In the genomic region with DNA sequence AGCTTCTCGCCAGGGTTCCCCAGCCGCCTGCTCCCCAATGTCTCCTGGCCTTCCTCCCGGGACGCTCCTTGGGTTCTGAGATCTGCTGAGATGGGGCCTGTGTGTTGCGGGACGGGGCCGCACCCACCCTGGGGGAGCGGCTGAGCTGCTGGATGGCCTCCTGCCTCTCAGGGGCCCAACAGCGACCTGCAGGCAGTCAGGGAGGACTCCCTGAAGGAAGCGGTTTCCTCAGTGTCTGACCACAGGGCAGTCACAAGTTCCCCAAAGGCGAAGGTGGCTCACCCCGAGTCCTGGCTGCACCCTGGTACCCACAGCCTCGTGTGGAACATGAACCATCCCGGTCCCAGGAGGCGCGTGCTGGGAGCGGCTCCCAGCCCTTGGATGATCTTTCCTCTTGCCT, we compare ENCODE assay signal across 21 cellular contexts. TPM values are rescaled to one million over a fixed set of nuclear protein-coding genes. Genes with fewer than 3 reads are reported as not detected.
DNase-seq lines count a peak whose midpoint lies in the region; ATAC-seq, FAIRE-seq and TF ChIP-seq lines count a peak whose summit lies in the region.
"Had no signal": no experiment of that assay in that cellular context is flagged by ENCODE, and none has a peak within 500 bp of the region (broad histone marks: within the 10 kb centered on the region; RNA-seq: fewer than 3 reads in every experiment).

No MANE protein-coding gene starts in this region.

- H3K36me3 Mint-ChIP-seq in activated CD4-positive, alpha-beta T cell treated with anti-CD3 and anti-CD28 coated beads for 36 hours (ENCODE audit: low read depth), result no peaks in the 10 kb centered on the region
- H3K36me3 Mint-ChIP-seq: CD4-positive, alpha-beta memory T cell had no signal

- H3K4me2 ChIP-seq in BLaER1 treated with 17β-estradiol and CSF1 and Interleukin-3, amounts not matched to agents 10 nM and 100 nM, result peak overlapping the region in 10 of 11 experiments; percentile 63 to 96 (median 87); a peak in 20 of 22 replicates
- no peak overlapping the region for H3K4me2 ChIP-seq in K562 (ENCODE audit: insufficient read depth, low read length)
- H3K4me2 ChIP-seq in GM23248 (ENCODE audit: unreplicated experiment), result no peak overlapping the region

- ATAC-seq in K562 (no peak), left lung (no peak)
- no peak for ATAC-seq in activated CD4-positive, alpha-beta T cell treated with anti-CD3 and anti-CD28 coated beads for 36 hours

- no peak overlapping the region for H3K4me3 ChIP-seq in BLaER1 treated with 17β-estradiol and CSF1 and Interleukin-3, amounts not matched to agents 10 nM and 100 nM
- no peak overlapping the region for H3K4me3 ChIP-seq in K562
- no peak overlapping the region for H3K4me3 ChIP-seq in GM23248
- H3K4me3 ChIP-seq in HAP-1, result no peak overlapping the region
- H3K4me3 ChIP-seq in left lung, result no peak overlapping the region

- TF ChIP-seq EP300 in K562 (IDR thresholded peaks at IDR 0.05; ENCODE audit: low read length), result no peak

- intact Hi-C loops in K562 (cut with micrococcal nuclease) (no loop called here), left lung (cut with DNase I) (no loop called here)
- intact Hi-C loops in activated CD4-positive, alpha-beta T cell treated with anti-CD3 and anti-CD28 coated beads for 36 hours (cut with DNase I, micrococcal nuclease), result no loop called here

- DNase-seq in MV-4-11 (lab: John Stamatoyannopoulos, UW) (peak; percentile 0), K562 (ENCODE audit: extremely low read depth in 1 of 4, low spot score in 3 of 4) (no peak), substantia nigra (lab: John Stamatoyannopoulos, UW) (no peak), GM23248 (no peak), HAP-1 (ENCODE audit: low spot score in 2 of 2) (no peak), left lung (no peak)
- no peak for DNase-seq in activated CD4-positive, alpha-beta T cell treated with anti-CD3 and anti-CD28 coated beads for 36 hours
- DNase-seq: Calu3; CD4-positive, alpha-beta memory T cell; COR-L47; DMS53; DMS79 treated with DMSO at 0.1 percent for 48 hours; GOT3; HCEC 1CT had no signal

- H3K9me2 ChIP-seq in GM23248 (ENCODE audit: insufficient read depth), result no peaks in the 10 kb centered on the region

- no peaks in the 10 kb centered on the region for H3K9me3 ChIP-seq in BLaER1 treated with 17β-estradiol and CSF1 and Interleukin-3, amounts not matched to agents 10 nM and 100 nM (replicated peaks in 1 of 11)
- H3K9me3 ChIP-seq in K562 (replicated peaks; ENCODE audit: control insufficient read depth, insufficient read depth, low read depth, low read length) (no peaks in the 10 kb centered on the region), GM23248 (ENCODE audit: low read depth) (no peaks in the 10 kb centered on the region), HAP-1 (no peaks in the 10 kb centered on the region), left lung (no peaks in the 10 kb centered on the region)

- BruUV-seq in K562 (replicated peaks; lab: Mats Ljungman, UMichigan), result no TSS peak

- WGBS in K562 (ENCODE audit: insufficient coverage, low coverage, missing lambda C conversion rate), result 1% methylated on average over 17 of the region's 17 CpGs
- 72 to 75% methylated on average over 17 of the region's 17 CpGs for WGBS in GM23248 (ENCODE audit: low coverage in 1 of 2, low lambda C conversion rate in 2 of 2, missing lambda C conversion rate in 2 of 2), 2 experiments

- no peak for FAIRE-seq in K562 (lab: Jason Lieb, UNC)
- FAIRE-seq: GM12892, GM19239, H54 had no signal

- no peak overlapping the region for H3K4me3 Mint-ChIP-seq in activated CD4-positive, alpha-beta T cell treated with anti-CD3 and anti-CD28 coated beads for 36 hours
- H3K4me3 Mint-ChIP-seq: B cell; CD4-positive, alpha-beta memory T cell had no signal

- in situ Hi-C loops in K562 (cut with MboI), result no loop called here
- in situ Hi-C loops in GM23248 (cut with MboI), result no loop called here
- in situ Hi-C loops in HAP-1 (cut with MboI; ENCODE audit: low sequenced_read_pairs), result no loop called here

- no peak overlapping the region for H3K27ac Mint-ChIP-seq in activated CD4-positive, alpha-beta T cell treated with anti-CD3 and anti-CD28 coated beads for 36 hours
- H3K27ac Mint-ChIP-seq: B cell; CD4-positive, alpha-beta memory T cell had no signal

- H3K4me1 Mint-ChIP-seq in activated CD4-positive, alpha-beta T cell treated with anti-CD3 and anti-CD28 coated beads for 36 hours, result no peaks in the 10 kb centered on the region
- H3K4me1 Mint-ChIP-seq: B cell; CD4-positive, alpha-beta memory T cell had no signal

- H3K79me2 ChIP-seq in K562 (ENCODE audit: control insufficient read depth, insufficient read depth, low read length) (no peaks in the 10 kb centered on the region), GM23248 (ENCODE audit: insufficient read depth) (no peaks in the 10 kb centered on the region)

- H3K9me1 ChIP-seq in K562 (ENCODE audit: control insufficient read depth, insufficient read depth, low read length), result no peaks in the 10 kb centered on the region

- H3F3A ChIP-seq in GM23248 (ENCODE audit: insufficient read depth), result no peaks in the 10 kb centered on the region

- TF ChIP-seq CTCF in K562 (IDR thresholded peaks at IDR 0.05 in 2 of 3, conservative IDR thresholded peaks at IDR 0.05 in 1 of 3; ENCODE audit: insufficient read depth in 2 of 3, low read depth in 1 of 3, low read length in 3 of 3), result no peak
- TF ChIP-seq CTCF in left lung (IDR thresholded peaks at IDR 0.05), result no peak

- no peaks in the 10 kb centered on the region for H3K36me3 ChIP-seq in BLaER1 treated with 17β-estradiol and CSF1 and Interleukin-3, amounts not matched to agents 10 nM and 100 nM
- H3K36me3 ChIP-seq in K562 (ENCODE audit: control insufficient read depth, insufficient read depth, low read length), result no peaks in the 10 kb centered on the region
- no peaks in the 10 kb centered on the region for H3K36me3 ChIP-seq in GM23248 (ENCODE audit: low read depth)
- no peaks in the 10 kb centered on the region for H3K36me3 ChIP-seq in HAP-1 (replicated peaks)
- no peaks in the 10 kb centered on the region for H3K36me3 ChIP-seq in left lung

- H4K20me1 ChIP-seq in BLaER1 treated with 17β-estradiol and CSF1 and Interleukin-3, amounts not matched to agents 10 nM and 100 nM, result peaks cover 0 to 86% (median 6%) of the 10 kb centered on the region in 11 experiments; a peak in 13 of 22 replicates
- peaks cover 7% of the 10 kb centered on the region; the same call in 1 of the 2 replicates for H4K20me1 ChIP-seq in K562 (replicated peaks; ENCODE audit: control insufficient read depth, insufficient read depth, low read length)
- H4K20me1 ChIP-seq in GM23248 (ENCODE audit: insufficient read depth), result no peaks in the 10 kb centered on the region

- CTCF ChIA-PET in K562 (lab: Yijun Ruan, JAX; ENCODE audit: low intra/inter-chr PET ratio), result no interaction called here
- CTCF ChIA-PET in activated CD4-positive, alpha-beta T cell treated with anti-CD3 and anti-CD28 coated beads for 36 hours (lab: Charles Lee), result no interaction called here

- H3K9ac ChIP-seq in BLaER1 treated with 17β-estradiol and CSF1 and Interleukin-3, amounts not matched to agents 10 nM and 100 nM, result peak overlapping the region in 4 of 11 experiments; percentile 11 to 67 (median 57); a peak in 5 of 22 replicates
- H3K9ac ChIP-seq in K562 (ENCODE audit: insufficient read depth in 1 of 2, low read depth in 2 of 2, low read length in 2 of 2) (no peak overlapping the region), GM23248 (no peak overlapping the region)

- H3K4me1 ChIP-seq in BLaER1 treated with 17β-estradiol and CSF1 and Interleukin-3, amounts not matched to agents 10 nM and 100 nM, result peaks cover 35 to 87% (median 82%) of the 10 kb centered on the region in 10 experiments
- H3K4me1 ChIP-seq in K562 (replicated peaks in 1 of 2; ENCODE audit: control insufficient read depth in 2 of 2, insufficient read depth in 2 of 2, low read length in 2 of 2) (peaks cover 0 to 64% of the 10 kb centered on the region in 2 experiments; a peak in 2 of 5 replicates), GM23248 (ENCODE audit: insufficient read depth) (peaks cover 5% of the 10 kb centered on the region; the same call in 1 of the 2 replicates), HAP-1 (no peaks in the 10 kb centered on the region), left lung (peaks cover 0 to 5% of the 10 kb centered on the region in 2 donors)

- peak overlapping the region in 3 of 11 experiments; percentile 66 to 72 (median 68); a peak in 3 of 22 replicates for H3K27ac ChIP-seq in BLaER1 treated with 17β-estradiol and CSF1 and Interleukin-3, amounts not matched to agents 10 nM and 100 nM
- H3K27ac ChIP-seq in K562 (ENCODE audit: extremely low read depth, low read depth, low read length) (no peak overlapping the region), substantia nigra (ENCODE audit: low read depth, low read length, poor library complexity, severe bottlenecking) (peak overlapping the region; percentile 99), GM23248 (no peak overlapping the region), left lung (no peak overlapping the region)

- TF ChIP-seq POLR2A in K562 (conservative IDR thresholded peaks at IDR 0.05), result no peak

- H3K9me3 Mint-ChIP-seq in activated CD4-positive, alpha-beta T cell treated with anti-CD3 and anti-CD28 coated beads for 36 hours (ENCODE audit: low read depth), result no peaks in the 10 kb centered on the region

- H3K27me3 ChIP-seq in BLaER1 treated with 17β-estradiol and CSF1 and Interleukin-3, amounts not matched to agents 10 nM and 100 nM, result peaks cover 0 to 34% (median 0%) of the 10 kb centered on the region in 11 experiments; a peak in 7 of 22 replicates
- H3K27me3 ChIP-seq in K562 (ENCODE audit: control insufficient read depth in 2 of 2, insufficient read depth in 2 of 2, low read length in 2 of 2), result peaks cover 19 to 73% of the 10 kb centered on the region in 2 experiments; a peak in 3 of 5 replicates
- H3K27me3 ChIP-seq in GM23248 (replicated peaks; ENCODE audit: insufficient read depth), result peaks cover 3% of the 10 kb centered on the region; the same call in 1 of the 2 replicates
- H3K27me3 ChIP-seq in HAP-1 (ENCODE audit: low read depth), result peaks cover 19% of the 10 kb centered on the region
- H3K27me3 ChIP-seq in left lung, result peaks cover 0 to 83% of the 10 kb centered on the region in 2 donors

- H3K27me3 Mint-ChIP-seq in activated CD4-positive, alpha-beta T cell treated with anti-CD3 and anti-CD28 coated beads for 36 hours, result no peaks in the 10 kb centered on the region
- H3K27me3 Mint-ChIP-seq: CD4-positive, alpha-beta memory T cell had no signal

- no peak overlapping the region for H2AFZ ChIP-seq in K562 (ENCODE audit: low read depth, low read length)
- H2AFZ ChIP-seq in GM23248, result no peak overlapping the region

- no peak for TF ChIP-seq RAD21 in K562 (CRISPR knock-in tag; conservative IDR thresholded peaks at IDR 0.05 in 1 of 2, IDR thresholded peaks at IDR 0.05 in 1 of 2)

- POLR2A ChIA-PET in K562 (lab: Yijun Ruan, JAX), result interaction anchor here (1.9 kb wide), 1 partner anchor 11 kb away, joined by 10 read pairs; no protein-coding TSS in a partner anchor
- POLR2A ChIA-PET in activated CD4-positive, alpha-beta T cell treated with anti-CD3 and anti-CD28 coated beads for 36 hours (lab: Charles Lee), result no interaction called here

RNA-seq across cellular contexts. Expression of gene PLCH2, which starts 18.6 kb away (rescaled TPM):
- 0.07 TPM in 1 of 2 replicates, not detected in the other for total RNA-seq in K562 (2011; cell fraction: chromatin; rRNA removed; ENCODE audit: low replicate concordance)
- total RNA-seq in K562 (2011; cell fraction: nucleolus; rRNA removed), result not detected in 2 replicates
- not detected in 2 replicates for total RNA-seq in K562 (2011; cell fraction: nucleoplasm; rRNA removed)
- total RNA-seq in K562 (2014; rRNA removed) (not detected in 2 replicates), K562 (2014; rRNA removed; fragmentation: Illumina TruSeq; extraction: Trizol) (not detected in 2 replicates), K562 (2015; rRNA removed; fragmentation: Illumina TruSeq; extraction: Trizol) (not detected in 2 replicates), K562 (2021) (0.04 and 0.16 TPM in 2 replicates), left lung (1 to 10 TPM in 1 of 2 donors, under 1 TPM in 1; 0.67 to 1.3 TPM)
- polyA plus RNA-seq in K562 (2011; rRNA removed) (not detected in 2 replicates), K562 (2014; fragmentation: Illumina TruSeq; extraction: Trizol) (not detected in 2 replicates), K562 (2014; fragmentation: Nextera tagmentation; extraction: Ambion mirVana) (not detected), K562 (2014; rRNA removed) (not detected in 2 replicates), GM23248 (2016; fragmentation: Nextera tagmentation; extraction: Ambion mirVana) (not detected in 2 replicates)
- polyA plus RNA-seq in K562 (2011; cell fraction: cytosol; rRNA removed), result not detected in 2 replicates
- 0.01 and 0.04 TPM in 2 replicates for polyA plus RNA-seq in K562 (2011; cell fraction: nucleus; rRNA removed)
- not detected in 2 replicates for polyA plus RNA-seq in K562 (2012)
- not detected in 2 replicates for polyA minus RNA-seq in K562 (2011; rRNA and poly(A)+ RNA removed)
- polyA minus RNA-seq in K562 (2011; cell fraction: cytosol; rRNA and poly(A)+ RNA removed), result not detected in 2 replicates
- polyA minus RNA-seq in K562 (2011; cell fraction: nucleus; rRNA and poly(A)+ RNA removed), result not detected in 2 replicates
- total RNA-seq in GM23248 (2014; rRNA removed; shearing (Covaris generic)), result 0.13 TPM in 1 of 2 replicates, not detected in the other
- total RNA-seq in activated CD4-positive, alpha-beta T cell treated with anti-CD3 and anti-CD28 coated beads for 36 hours, result 1 to 10 TPM; 5.1 to 6.3 TPM
- total RNA-seq: A172, Daoy had no signal

RNA-seq across cellular contexts. Expression of gene PEX10, which starts 45.1 kb away (rescaled TPM):
- total RNA-seq in K562 (2011; cell fraction: chromatin; rRNA removed; ENCODE audit: low replicate concordance), result 13.3 and 27.8 TPM in 2 replicates
- total RNA-seq in K562 (2011; cell fraction: nucleolus; rRNA removed), result 23.4 and 30.4 TPM in 2 replicates
- total RNA-seq in K562 (2011; cell fraction: nucleoplasm; rRNA removed), result 18.3 and 19.9 TPM in 2 replicates
- total RNA-seq in K562 (2014; rRNA removed) (24.5 and 26.2 TPM in 2 replicates), K562 (2014; rRNA removed; fragmentation: Illumina TruSeq; extraction: Trizol) (5.6 and 5.7 TPM in 2 replicates), K562 (2015; rRNA removed; fragmentation: Illumina TruSeq; extraction: Trizol) (8.4 and 9.3 TPM in 2 replicates), K562 (2021) (18.2 and 18.7 TPM in 2 replicates), left lung (10 to 100 TPM; 14.3 to 16.3 TPM)
- polyA plus RNA-seq in K562 (2011; rRNA removed) (8.7 and 9.4 TPM in 2 replicates), K562 (2014; fragmentation: Illumina TruSeq; extraction: Trizol) (6.4 and 10.6 TPM in 2 replicates), K562 (2014; fragmentation: Nextera tagmentation; extraction: Ambion mirVana) (under 1 TPM; 0.03 to 0.11 TPM), K562 (2014; rRNA removed) (18.8 and 22.5 TPM in 2 replicates), GM23248 (2016; fragmentation: Nextera tagmentation; extraction: Ambion mirVana) (24.7 and 29.1 TPM in 2 replicates)
- 9.6 and 19.3 TPM in 2 replicates for polyA plus RNA-seq in K562 (2011; cell fraction: cytosol; rRNA removed)
- polyA plus RNA-seq in K562 (2011; cell fraction: nucleus; rRNA removed), result 18.8 and 28.5 TPM in 2 replicates
- polyA plus RNA-seq in K562 (2012), result 9.3 and 13.4 TPM in 2 replicates
- 3.5 and 3.9 TPM in 2 replicates for polyA minus RNA-seq in K562 (2011; rRNA and poly(A)+ RNA removed)
- polyA minus RNA-seq in K562 (2011; cell fraction: cytosol; rRNA and poly(A)+ RNA removed), result 5.4 and 14.7 TPM in 2 replicates
- 11.1 and 14.0 TPM in 2 replicates for polyA minus RNA-seq in K562 (2011; cell fraction: nucleus; rRNA and poly(A)+ RNA removed)
- 51.3 and 59.1 TPM in 2 replicates for total RNA-seq in GM23248 (2014; rRNA removed; shearing (Covaris generic))
- 10 to 100 TPM; 15.1 to 17.7 TPM for total RNA-seq in activated CD4-positive, alpha-beta T cell treated with anti-CD3 and anti-CD28 coated beads for 36 hours

Comparison
In these comparisons a context has a peak if more than half of its experiments do, and no peak if none do; other contexts are left out.
1. H3K4me2 ChIP-seq: peak in BLaER1 treated with 17β-estradiol and CSF1 and Interleukin-3, amounts not matched to agents 10 nM and 100 nM (10 of 11); none in K562 (single experiment) and GM23248 (single experiment).